8 cellular contexts compared by ENCODE assay signal in genomic region chr15:85625431-85625830, GRCh38.
DNase-seq lines count a peak whose midpoint lies in the region; TF ChIP-seq lines count a peak whose summit lies in the region.

No MANE protein-coding gene starts in this region.

- peak overlapping the region; percentile 29 to 86 (median 74) for H3K27ac ChIP-seq in esophagus squamous epithelium
- peak overlapping the region; percentile 64 for H3K27ac ChIP-seq in subcutaneous abdominal adipose tissue (ENCODE audit: low read depth, low read length)

- no peaks in the 10 kb centered on the region for H3K36me3 Mint-ChIP-seq in mesothelial cell of epicardium

- peaks cover 90% of the 10 kb centered on the region for H3K4me1 ChIP-seq in Loucy (ENCODE audit: insufficient read depth, low read length, poor library complexity, severe bottlenecking)
- H3K4me1 ChIP-seq in esophagus squamous epithelium: peaks cover 5 to 82% (median 27%) of the 10 kb centered on the region in 3 donors
- peaks cover 6 to 56% (median 23%) of the 10 kb centered on the region in 5 donors for H3K4me1 ChIP-seq in subcutaneous abdominal adipose tissue (ENCODE audit: control insufficient read depth in 5 of 5, insufficient read depth in 5 of 5, low read length in 5 of 5)

- WGBS in esophagus squamous epithelium, 2 donors: 77% methylated on average over 6 of the region's 6 CpGs

- H3K36me3 ChIP-seq in Loucy (ENCODE audit: insufficient read depth, low read length) (peaks cover 9% of the 10 kb centered on the region; the same call in 1 of the 2 replicates), esophagus squamous epithelium (peaks cover 0 to 19% (median 0%) of the 10 kb centered on the region in 3 donors), subcutaneous abdominal adipose tissue (ENCODE audit: control insufficient read depth in 5 of 5, insufficient read depth in 5 of 5, low read length in 5 of 5) (peaks cover 0 to 13% (median 0%) of the 10 kb centered on the region in 5 donors)

- peak; percentile 36 for DNase-seq in activated T-cell treated with anti-CD3 and anti-CD28 coated beads, Interleukin-2, amount 50 U/mL, for 1 hour
- no peak for DNase-seq in activated T-cell treated with anti-CD3 and anti-CD28 coated beads for 4 hours
- DNase-seq in esophagus squamous epithelium (lab: John Stamatoyannopoulos, UW): no peak
- DNase-seq in stimulated activated CD4-positive, alpha-beta T cell treated with anti-CD3 and anti-CD28 coated beads, Interleukin-15, amount 100 ng/mL, for 24 hours: no peak
- DNase-seq in germinal center (ENCODE audit: low spot score): no peak
- DNase-seq in mesothelial cell of epicardium (ENCODE audit: low spot score in 2 of 2, unreplicated experiment in 2 of 2): no peak

- no peak overlapping the region for H3K4me3 Mint-ChIP-seq in mesothelial cell of epicardium

- intact Hi-C loops in esophagus squamous epithelium (cut with DNase I): no loop called here

- H3K79me2 ChIP-seq in Loucy (ENCODE audit: insufficient read depth, low read length): peaks cover 86% of the 10 kb centered on the region

- no peaks in the 10 kb centered on the region for H3K27me3 Mint-ChIP-seq in mesothelial cell of epicardium (ENCODE audit: low read depth)

- H3K9ac ChIP-seq in Loucy (ENCODE audit: low read depth, low read length, poor library complexity, severe bottlenecking) (peak overlapping the region; percentile 70), subcutaneous abdominal adipose tissue (ENCODE audit: low read length in 5 of 5) (no peak overlapping the region)

- H3F3A ChIP-seq in Loucy (ENCODE audit: low read depth): peaks cover 20% of the 10 kb centered on the region; the same call in 1 of the 2 replicates

- H2AFZ ChIP-seq in Loucy (ENCODE audit: low read length): no peak overlapping the region

- H3K9me3 Mint-ChIP-seq in mesothelial cell of epicardium: no peaks in the 10 kb centered on the region

- no peaks in the 10 kb centered on the region for H4K20me1 ChIP-seq in Loucy (ENCODE audit: insufficient read depth, low read length, poor library complexity, severe bottlenecking)

- peak overlapping the region; percentile 93 for H3K4me2 ChIP-seq in Loucy (ENCODE audit: low read depth, low read length, poor library complexity, severe bottlenecking)

- no peak for TF ChIP-seq POLR2A in esophagus squamous epithelium (IDR thresholded peaks at IDR 0.05)

- H3K4me1 Mint-ChIP-seq in mesothelial cell of epicardium: peaks cover 38% of the 10 kb centered on the region

- H3K27me3 ChIP-seq in Loucy (ENCODE audit: insufficient read depth, low read length, poor library complexity, severe bottlenecking) (no peaks in the 10 kb centered on the region), esophagus squamous epithelium (no peaks in the 10 kb centered on the region), subcutaneous abdominal adipose tissue (ENCODE audit: control insufficient read depth in 5 of 5, insufficient read depth in 4 of 5, low read length in 5 of 5) (no peaks in the 10 kb centered on the region)

- H3K9me3 ChIP-seq in Loucy (ENCODE audit: insufficient read depth, low read depth, low read length) (no peaks in the 10 kb centered on the region), esophagus squamous epithelium (no peaks in the 10 kb centered on the region), subcutaneous abdominal adipose tissue (ENCODE audit: control insufficient read depth in 5 of 5, low read length in 5 of 5) (no peaks in the 10 kb centered on the region)

- no peak overlapping the region for H3K27ac Mint-ChIP-seq in mesothelial cell of epicardium

- TF ChIP-seq CTCF in Loucy (conservative IDR thresholded peaks at IDR 0.05; ENCODE audit: low read length) (no peak), esophagus squamous epithelium (IDR thresholded peaks at IDR 0.05) (no peak), mesothelial cell of epicardium (IDR thresholded peaks at IDR 0.05; ENCODE audit: unreplicated experiment) (no peak)

- H3K9me2 ChIP-seq in Loucy (replicated peaks; ENCODE audit: low read depth, low read length): no peaks in the 10 kb centered on the region

- H3K4me3 ChIP-seq in Loucy (ENCODE audit: low read length, poor library complexity, severe bottlenecking): peak overlapping the region; percentile 69
- peak overlapping the region in 1 of 4 donors; percentile 63 for H3K4me3 ChIP-seq in esophagus squamous epithelium
- H3K4me3 ChIP-seq in subcutaneous abdominal adipose tissue (ENCODE audit: low read depth in 1 of 5, low read length in 5 of 5): no peak overlapping the region
